Comparison of ENCODE assay signal across 8 cellular contexts in the genomic region with DNA sequence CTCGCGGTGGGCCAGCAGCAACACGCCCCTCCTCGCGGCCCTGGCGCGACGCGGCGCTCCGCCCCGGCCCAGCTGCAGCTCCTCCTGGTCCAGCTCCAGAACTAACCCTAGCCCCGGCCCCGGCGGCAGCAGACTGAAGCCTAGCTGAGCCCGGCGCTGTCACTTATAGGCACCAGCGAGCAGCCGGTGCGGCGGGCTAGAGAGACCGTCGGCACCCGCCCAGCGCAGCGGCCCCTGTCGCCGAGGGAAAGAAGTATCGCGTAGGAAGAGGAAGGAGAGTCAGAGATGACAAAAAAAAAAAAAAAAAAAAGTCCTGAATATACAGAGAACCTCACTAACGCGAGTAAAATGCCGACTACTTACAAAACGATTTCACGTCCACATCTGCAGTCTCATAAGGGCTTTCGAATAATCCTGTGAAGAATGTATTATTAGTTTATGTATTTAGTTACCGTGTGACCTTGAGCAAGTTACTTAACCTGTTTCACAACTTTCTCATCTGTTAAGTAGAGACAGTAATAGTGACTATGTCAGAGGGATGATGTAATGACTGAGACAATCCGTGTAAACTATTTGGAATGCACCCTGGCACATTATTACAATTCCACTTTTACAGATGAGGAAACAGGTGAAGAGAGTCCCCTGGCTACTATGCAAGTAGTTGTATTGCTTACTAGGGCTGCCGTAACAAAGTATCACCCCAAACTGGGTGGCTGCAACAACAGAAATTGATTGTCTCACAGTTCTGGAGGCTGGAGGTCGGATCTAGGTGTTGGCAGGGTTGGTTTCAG. TPM values are rescaled to one million over a fixed set of nuclear protein-coding genes. Genes with fewer than 3 reads are reported as not detected.
A peak's percentile ranks its signal among the peaks of the same experiment; 100 is the strongest.
DNase-seq lines count a peak whose midpoint lies in the region; ATAC-seq lines count a peak whose summit lies in the region.

Gene SLC9A1 (minus strand): TSS at position 135 of the 791 bp plus-strand sequence. CDS start 791 bp downstream, outside the sequence.

- H3K4me1 Mint-ChIP-seq in activated T-helper 1 cell treated with anti-CD3 and anti-CD28 coated beads, Interleukin-12 subunit alpha, Interleukin-12 subunit beta, Interleukin-2, Interleukin-4 antibody, amounts not matched to agents 30 ng/mL and 10 ng/mL and 1 ng/mL, durations not matched to agents 14 hours and 24 hours and 36 hours (ENCODE audit: low read depth): peaks cover 47% of the 10 kb centered on the region
- peaks cover 38 to 52% (median 49%) of the 10 kb centered on the region in 7 donors for H3K4me1 Mint-ChIP-seq in naive thymus-derived CD4-positive, alpha-beta T cell

- peak within 1 kb of the TSS; percentile 93 for H3K27ac Mint-ChIP-seq in activated T-helper 1 cell treated with anti-CD3 and anti-CD28 coated beads, Interleukin-12 subunit alpha, Interleukin-12 subunit beta, Interleukin-2, Interleukin-4 antibody, amounts not matched to agents 30 ng/mL and 10 ng/mL and 1 ng/mL, durations not matched to agents 14 hours and 24 hours and 36 hours
- peak within 1 kb of the TSS; percentile 96 to 100 (median 99) for H3K27ac Mint-ChIP-seq in naive thymus-derived CD4-positive, alpha-beta T cell

- POLR2A ChIA-PET in naive thymus-derived CD4-positive, alpha-beta T cell (lab: Charles Lee): interaction anchor here (0.6 to 9.2 kb wide), 10 partner anchors 11 to 281 kb away, joined by 3 to 202 read pairs (median 4); partner anchors contain the start of gene WDTC1

- intact Hi-C loops in activated T-helper 1 cell treated with anti-CD3 and anti-CD28 coated beads, Interleukin-12 subunit alpha, Interleukin-12 subunit beta, Interleukin-2, Interleukin-4 antibody, amounts not matched to agents 30 ng/mL and 10 ng/mL and 1 ng/mL, durations not matched to agents 14 hours and 24 hours and 36 hours (cut with micrococcal nuclease): loop anchor here (1.0 to 5.0 kb wide), 6 partner anchors 18 to 617 kb away; partner anchors contain the start of genes STX12, TMEM222 and WDTC1
- intact Hi-C loops in naive thymus-derived CD4-positive, alpha-beta T cell (cut with micrococcal nuclease): loop anchor here (1.0 to 2.0 kb wide), 7 partner anchors 18 to 290 kb away; partner anchors contain the start of genes WDTC1 (in 2 of the 2) and TMEM222 (in 1 of the 2)

- H3K27me3 Mint-ChIP-seq in activated T-helper 1 cell treated with anti-CD3 and anti-CD28 coated beads, Interleukin-12 subunit alpha, Interleukin-12 subunit beta, Interleukin-2, Interleukin-4 antibody, amounts not matched to agents 30 ng/mL and 10 ng/mL and 1 ng/mL, durations not matched to agents 14 hours and 24 hours and 36 hours (ENCODE audit: insufficient read depth): no peaks in the 10 kb centered on the region
- H3K27me3 Mint-ChIP-seq in naive thymus-derived CD4-positive, alpha-beta T cell: no peaks in the 10 kb centered on the region

- in situ Hi-C loops in KBM-7 (cut with MboI; ENCODE audit: low pct_unique_long_range_greater_than_20kb, low sequenced_read_pairs): no loop called here

- CTCF ChIA-PET in naive thymus-derived CD4-positive, alpha-beta T cell (lab: Charles Lee): interaction anchor here (0.7 to 2.5 kb wide), 9 partner anchors 9 to 168 kb away, joined by 3 to 18 read pairs (median 8); no protein-coding TSS in a partner anchor

- peak; percentile 82 for ATAC-seq in GM21619 (IDR thresholded peaks at IDR 0.05; ENCODE audit: unreplicated experiment)
- ATAC-seq in naive thymus-derived CD4-positive, alpha-beta T cell: peak; percentile 98

- H3K4me3 Mint-ChIP-seq in activated T-helper 1 cell treated with anti-CD3 and anti-CD28 coated beads, Interleukin-12 subunit alpha, Interleukin-12 subunit beta, Interleukin-2, Interleukin-4 antibody, amounts not matched to agents 30 ng/mL and 10 ng/mL and 1 ng/mL, durations not matched to agents 14 hours and 24 hours and 36 hours: peak within 1 kb of the TSS; percentile 93
- peak within 1 kb of the TSS; percentile 82 to 97 (median 90) for H3K4me3 Mint-ChIP-seq in naive thymus-derived CD4-positive, alpha-beta T cell

- H3K9me3 ChIP-seq in naive thymus-derived CD4-positive, alpha-beta T cell (ENCODE audit: control insufficient read depth in 2 of 3, low read length in 3 of 3): no peaks in the 10 kb centered on the region

- peak within 1 kb of the TSS; percentile 40 for H3K4me3 ChIP-seq in naive thymus-derived CD4-positive, alpha-beta T cell (ENCODE audit: low read length)

- DNase-seq in DMS79 (lab: John Stamatoyannopoulos, UW) (peak; percentile 74), KBM-7 (peak; percentile 96), RKO (ENCODE audit: low spot score) (peak; percentile 91), fibroblast of gingiva (ENCODE audit: low read depth) (peak; percentile 91)
- peak; percentile 90 for DNase-seq in activated T-helper 1 cell treated with anti-CD3 and anti-CD28 coated beads, Interleukin-12 subunit alpha, Interleukin-12 subunit beta, Interleukin-2, Interleukin-4 antibody, amounts not matched to agents 30 ng/mL and 10 ng/mL and 1 ng/mL, durations not matched to agents 14 hours and 24 hours and 36 hours (ENCODE audit: low spot score)
- peak; percentile 90 to 96 (median 94) for DNase-seq in naive thymus-derived CD4-positive, alpha-beta T cell
- DNase-seq in stimulated activated naive CD4-positive, alpha-beta T cell (lab: John Stamatoyannopoulos, UW): peak; percentile 88 to 95 (median 94)

- peaks cover 2% of the 10 kb centered on the region for H3K36me3 Mint-ChIP-seq in activated T-helper 1 cell treated with anti-CD3 and anti-CD28 coated beads, Interleukin-12 subunit alpha, Interleukin-12 subunit beta, Interleukin-2, Interleukin-4 antibody, amounts not matched to agents 30 ng/mL and 10 ng/mL and 1 ng/mL, durations not matched to agents 14 hours and 24 hours and 36 hours (ENCODE audit: low read depth)
- no peaks in the 10 kb centered on the region for H3K36me3 Mint-ChIP-seq in naive thymus-derived CD4-positive, alpha-beta T cell

- H3K9me3 Mint-ChIP-seq in activated T-helper 1 cell treated with anti-CD3 and anti-CD28 coated beads, Interleukin-12 subunit alpha, Interleukin-12 subunit beta, Interleukin-2, Interleukin-4 antibody, amounts not matched to agents 30 ng/mL and 10 ng/mL and 1 ng/mL, durations not matched to agents 14 hours and 24 hours and 36 hours: no peaks in the 10 kb centered on the region
- H3K9me3 Mint-ChIP-seq in naive thymus-derived CD4-positive, alpha-beta T cell: peaks cover 0 to 4% (median 0%) of the 10 kb centered on the region in 11 donors

- H3K4me1 ChIP-seq in naive thymus-derived CD4-positive, alpha-beta T cell (ENCODE audit: control insufficient read depth in 2 of 2, insufficient read depth in 2 of 2, low read length in 2 of 2): peaks cover 29 to 36% of the 10 kb centered on the region in 2 donors

- peak within 1 kb of the TSS; percentile 90 for H3K27ac ChIP-seq in naive thymus-derived CD4-positive, alpha-beta T cell (ENCODE audit: low read depth, low read length)

- H3K27me3 ChIP-seq in naive thymus-derived CD4-positive, alpha-beta T cell (ENCODE audit: control insufficient read depth in 2 of 2, insufficient read depth in 2 of 2, low read length in 2 of 2): no peaks in the 10 kb centered on the region

- no peaks in the 10 kb centered on the region for H3K36me3 ChIP-seq in naive thymus-derived CD4-positive, alpha-beta T cell (ENCODE audit: control insufficient read depth in 2 of 3, insufficient read depth in 3 of 3, low read length in 3 of 3)

RNA-seq across cellular contexts. Expression of gene SLC9A1, which starts in this region (rescaled TPM):
- 27.9 and 28.8 TPM in 2 replicates for total RNA-seq in activated T-helper 1 cell treated with anti-CD3 and anti-CD28 coated beads, Interleukin-12 subunit alpha, Interleukin-12 subunit beta, Interleukin-2, Interleukin-4 antibody, amounts not matched to agents 30 ng/mL and 10 ng/mL and 1 ng/mL, durations not matched to agents 14 hours and 24 hours and 36 hours
- 10 to 100 TPM; 13.2 to 25.7 (median 21.1) TPM for total RNA-seq in naive thymus-derived CD4-positive, alpha-beta T cell
- polyA plus RNA-seq in naive thymus-derived CD4-positive, alpha-beta T cell: 10 to 100 TPM in 1 of 2 donors, 1 to 10 TPM in 1; 7.1 to 18.2 TPM

Comparison
In these comparisons a context has a peak if more than half of its experiments do, and no peak if none do; other contexts are left out.
1. Peak in every context shown above with its lines: DNase-seq, ATAC-seq, H3K4me3 ChIP-seq and H3K27ac ChIP-seq.